ENCODE assay signal across 10 cellular contexts in the genomic region with DNA sequence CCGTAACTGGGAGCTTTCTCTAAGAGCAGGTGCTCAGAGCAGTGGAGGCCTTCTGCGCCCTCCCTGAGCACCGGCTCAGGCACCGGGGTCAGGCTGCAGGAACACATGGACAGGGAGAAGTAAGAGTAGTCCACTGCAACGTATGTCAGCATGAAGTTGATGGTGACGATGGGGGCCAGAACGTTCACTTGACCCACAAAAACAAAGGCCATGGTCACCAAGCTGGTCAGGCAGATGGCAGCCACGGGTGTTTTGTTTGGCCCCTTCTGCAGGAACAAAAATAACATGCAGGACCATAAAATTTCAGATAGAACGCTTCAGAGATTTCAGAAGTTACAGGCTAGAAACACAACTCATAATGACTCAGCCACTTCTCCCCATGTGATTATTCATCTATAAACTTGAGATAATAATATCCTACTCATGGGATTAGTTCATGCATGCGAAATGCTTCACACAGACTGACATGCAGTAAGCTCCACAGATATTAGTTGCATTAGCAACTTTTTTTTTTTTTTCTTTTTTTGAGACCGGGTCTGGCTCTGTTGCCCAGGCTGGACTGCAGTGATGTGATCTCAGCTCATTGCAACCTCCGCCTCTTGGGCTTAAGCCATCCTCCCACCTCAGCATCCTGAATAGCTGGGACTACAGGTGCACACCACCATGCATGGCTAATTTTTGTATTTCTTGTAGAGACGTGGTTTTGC. TPM values are rescaled to one million over a fixed set of nuclear protein-coding genes. Genes with fewer than 3 reads are reported as not detected.
DNase-seq lines count a peak whose midpoint lies in the region; ATAC-seq and TF ChIP-seq lines count a peak whose summit lies in the region.
"Had no signal": no experiment of that assay in that cellular context is flagged by ENCODE, and none has a peak within 500 bp of the region (broad histone marks: within the 10 kb centered on the region; RNA-seq: fewer than 3 reads in every experiment).

No MANE protein-coding gene starts in this region.

- no peaks in the 10 kb centered on the region for H3K36me3 ChIP-seq in right atrium auricular region
- no peaks in the 10 kb centered on the region for H3K36me3 ChIP-seq in suprapubic skin

- peak overlapping the region; percentile 14 to 40 for H3K27ac ChIP-seq in right atrium auricular region
- H3K27ac ChIP-seq in suprapubic skin: no peak overlapping the region

- H3K4me3 ChIP-seq in right atrium auricular region: no peak overlapping the region
- peak overlapping the region; percentile 9 for H3K4me3 ChIP-seq in choroid plexus epithelial cell (ENCODE audit: low read depth, low read length)
- H3K4me3 ChIP-seq in suprapubic skin: no peak overlapping the region

- no peak for TF ChIP-seq CTCF in right atrium auricular region (IDR thresholded peaks at IDR 0.05)
- TF ChIP-seq CTCF in choroid plexus epithelial cell (conservative IDR thresholded peaks at IDR 0.05; ENCODE audit: low read depth, low read length): no peak
- TF ChIP-seq CTCF in suprapubic skin (IDR thresholded peaks at IDR 0.05): no peak

- H3K9me3 ChIP-seq in right atrium auricular region (no peaks in the 10 kb centered on the region), suprapubic skin (no peaks in the 10 kb centered on the region)

- no peak for DNase-seq in right atrium auricular region (ENCODE audit: low spot score)
- DNase-seq in cardiac septum (ENCODE audit: low spot score): no peak
- peak; percentile 84 for DNase-seq in choroid plexus epithelial cell (ENCODE audit: low read depth)
- no peak for DNase-seq in RPMI8226
- DNase-seq in NCI-H2196 treated with DMSO at 0.1 percent for 48 hours (lab: John Stamatoyannopoulos, UW; ENCODE audit: unreplicated experiment): no peak
- DNase-seq in suprapubic skin (ENCODE audit: low spot score in 2 of 2): no peak
- DNase-seq: dermis blood vessel endothelial cell, NCI-H345 had no signal

- WGBS in suprapubic skin: 73% methylated on average over 13 of the region's 13 CpGs

- intact Hi-C loops in cardiac septum (cut with DNase I): no loop called here

- TF ChIP-seq EP300 in suprapubic skin (IDR thresholded peaks at IDR 0.05): no peak

- ATAC-seq in HG03280 (IDR thresholded peaks at IDR 0.05; ENCODE audit: unreplicated experiment) (peak; percentile 37), HG02623 (IDR thresholded peaks at IDR 0.05; ENCODE audit: unreplicated experiment) (no peak)

- TF ChIP-seq POLR2A in suprapubic skin (IDR thresholded peaks at IDR 0.05): no peak

- H3K4me1 ChIP-seq in right atrium auricular region (peaks cover 0 to 12% of the 10 kb centered on the region in 2 donors), suprapubic skin (peaks cover 6% of the 10 kb centered on the region)

- H3K27me3 ChIP-seq in right atrium auricular region: no peaks in the 10 kb centered on the region
- no peaks in the 10 kb centered on the region for H3K27me3 ChIP-seq in suprapubic skin

RNA-seq across cellular contexts. Expression of gene HEG1, which starts 52.2 kb away (rescaled TPM):
- total RNA-seq in right atrium auricular region: 100 to 1,000 TPM; 202 to 210 TPM
- total RNA-seq in cardiac septum: 151 TPM
- 10 to 100 TPM; 13.9 to 30.8 (median 26.5) TPM for total RNA-seq in suprapubic skin
